In genomic region chr10:98055875-98056516, GRCh38 we compare ENCODE assay signal across 10 cellular contexts. TPM values are rescaled to one million over a fixed set of nuclear protein-coding genes. Genes with fewer than 3 reads are reported as not detected.
DNase-seq lines count a peak whose midpoint lies in the region; ATAC-seq lines count a peak whose summit lies in the region.
"Had no signal": no experiment of that assay in that cellular context is flagged by ENCODE, and none has a peak within 500 bp of the region (broad histone marks: within the 10 kb centered on the region; RNA-seq: fewer than 3 reads in every experiment).

No MANE protein-coding gene starts in this region.

- peaks cover 9% of the 10 kb centered on the region for H3K27me3 Mint-ChIP-seq in activated CD4-positive, alpha-beta memory T cell treated with anti-CD3 and anti-CD28 coated beads, Interleukin-2, amount 10 ng/mL, durations not matched to agents 7 days and 5 days

- POLR2A ChIA-PET in activated CD4-positive, alpha-beta memory T cell treated with anti-CD3 and anti-CD28 coated beads, Interleukin-2, amount 10 ng/mL, durations not matched to agents 7 days and 5 days (lab: Charles Lee), result no interaction called here

- H3K27ac Mint-ChIP-seq in activated CD4-positive, alpha-beta memory T cell treated with anti-CD3 and anti-CD28 coated beads, Interleukin-2, amount 10 ng/mL, durations not matched to agents 7 days and 5 days, result no peak overlapping the region

- peak; percentile 39 for ATAC-seq in GM18508 (IDR thresholded peaks at IDR 0.05; ENCODE audit: insufficient read depth, unreplicated experiment)
- no peak for ATAC-seq in HG02588 (IDR thresholded peaks at IDR 0.05; ENCODE audit: unreplicated experiment)
- ATAC-seq in HG03025 (IDR thresholded peaks at IDR 0.05; ENCODE audit: low FRiP score, unreplicated experiment), result no peak
- ATAC-seq: activated CD4-positive, CD25-positive, alpha-beta regulatory T cell treated with anti-CD3 and anti-CD28 coated beads, Interleukin-2, amount 50 U/mL, for 24 hours had no signal

- H3K4me3 Mint-ChIP-seq in activated CD4-positive, alpha-beta memory T cell treated with anti-CD3 and anti-CD28 coated beads, Interleukin-2, amount 10 ng/mL, durations not matched to agents 7 days and 5 days, result no peak overlapping the region

- no peaks in the 10 kb centered on the region for H3K36me3 Mint-ChIP-seq in activated CD4-positive, alpha-beta memory T cell treated with anti-CD3 and anti-CD28 coated beads, Interleukin-2, amount 10 ng/mL, durations not matched to agents 7 days and 5 days (ENCODE audit: low read depth)

- H3K9me3 Mint-ChIP-seq in activated CD4-positive, alpha-beta memory T cell treated with anti-CD3 and anti-CD28 coated beads, Interleukin-2, amount 10 ng/mL, durations not matched to agents 7 days and 5 days, result no peaks in the 10 kb centered on the region

- DNase-seq in HT-29 (ENCODE audit: low spot score) (peak; percentile 52), lung microvascular endothelial cell (ENCODE audit: low read depth in 2 of 2) (peak; percentile 30 to 32), T-helper 9 cell (no peak)
- peak; percentile 26 for DNase-seq in activated CD4-positive, alpha-beta memory T cell treated with anti-CD3 and anti-CD28 coated beads, Interleukin-2, amount 10 ng/mL, durations not matched to agents 7 days and 5 days
- DNase-seq: midbrain, NCI-H226 had no signal

- H3K4me1 Mint-ChIP-seq in activated CD4-positive, alpha-beta memory T cell treated with anti-CD3 and anti-CD28 coated beads, Interleukin-2, amount 10 ng/mL, durations not matched to agents 7 days and 5 days, result no peaks in the 10 kb centered on the region

- CTCF ChIA-PET in activated CD4-positive, alpha-beta memory T cell treated with anti-CD3 and anti-CD28 coated beads, Interleukin-2, amount 10 ng/mL, durations not matched to agents 7 days and 5 days (lab: Charles Lee), result no interaction called here

RNA-seq across cellular contexts. Expression of gene CRTAC1, which starts 25.6 kb away (rescaled TPM):
- total RNA-seq in HT-29 (2014; rRNA removed; shearing (Covaris generic)), result not detected in 2 replicates
- total RNA-seq in activated CD4-positive, alpha-beta memory T cell treated with anti-CD3 and anti-CD28 coated beads, Interleukin-2, amount 10 ng/mL, durations not matched to agents 7 days and 5 days, result not detected
- 2.0 and 2.2 TPM in 2 replicates for total RNA-seq in lung microvascular endothelial cell
